1 cellular context compared by ENCODE assay signal in the genomic region with DNA sequence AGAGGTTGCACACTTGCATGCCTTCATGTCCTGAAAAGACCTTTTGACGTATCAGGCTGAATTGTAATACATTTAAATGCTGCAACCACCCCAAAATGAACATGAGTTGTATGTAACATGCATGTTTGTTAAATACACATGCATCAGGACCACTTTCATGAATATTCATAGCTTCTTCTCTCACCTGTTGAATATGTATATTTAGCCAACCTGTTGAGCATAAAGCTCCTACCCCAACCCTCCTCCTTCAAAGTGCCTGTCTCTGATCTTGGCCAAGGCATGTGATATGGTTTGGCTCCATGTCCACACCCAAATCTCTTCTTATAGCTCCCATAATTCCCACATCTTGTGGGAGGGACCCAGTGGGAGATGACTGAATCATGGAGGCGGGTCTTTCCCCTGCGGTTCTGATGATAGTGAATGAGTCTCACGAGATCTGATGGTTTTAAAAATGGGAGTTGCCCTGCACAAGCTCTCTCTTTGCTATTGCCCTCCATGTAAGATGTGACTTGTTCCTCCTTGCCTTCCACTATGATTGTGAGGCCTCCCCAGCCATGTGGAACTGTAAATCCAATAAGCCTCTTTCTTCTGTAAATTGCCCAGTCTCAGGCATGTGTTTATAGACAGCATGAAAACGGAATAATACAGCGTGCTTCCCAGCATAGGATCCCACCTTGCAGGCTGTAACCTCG.
TF ChIP-seq lines count a peak whose summit lies in the region.

No MANE protein-coding gene starts in this region.

TF ChIP-seq in HCT116, 20 proteins besides CTCF, POLR2A, EP300 and RAD21 (continued from another document):
- no peak for TF ChIP-seq ZBTB33 (IDR thresholded peaks at IDR 0.05; ENCODE audit: extremely low read depth, insufficient replicate concordance, low read length)
- no peak for TF ChIP-seq EZH2 (IDR thresholded peaks at IDR 0.05)
- no peak for TF ChIP-seq JUND (IDR thresholded peaks at IDR 0.05)
- no peak for TF ChIP-seq ZNF274 (IDR thresholded peaks at IDR 0.05; ENCODE audit: low read depth, low read length)
- TF ChIP-seq CEBPB (IDR thresholded peaks at IDR 0.05; ENCODE audit: low read depth): no peak
- TF ChIP-seq SP1 (IDR thresholded peaks at IDR 0.05; ENCODE audit: low read depth): no peak
